ENCODE assay signal across 31 cellular contexts in the genomic region with DNA sequence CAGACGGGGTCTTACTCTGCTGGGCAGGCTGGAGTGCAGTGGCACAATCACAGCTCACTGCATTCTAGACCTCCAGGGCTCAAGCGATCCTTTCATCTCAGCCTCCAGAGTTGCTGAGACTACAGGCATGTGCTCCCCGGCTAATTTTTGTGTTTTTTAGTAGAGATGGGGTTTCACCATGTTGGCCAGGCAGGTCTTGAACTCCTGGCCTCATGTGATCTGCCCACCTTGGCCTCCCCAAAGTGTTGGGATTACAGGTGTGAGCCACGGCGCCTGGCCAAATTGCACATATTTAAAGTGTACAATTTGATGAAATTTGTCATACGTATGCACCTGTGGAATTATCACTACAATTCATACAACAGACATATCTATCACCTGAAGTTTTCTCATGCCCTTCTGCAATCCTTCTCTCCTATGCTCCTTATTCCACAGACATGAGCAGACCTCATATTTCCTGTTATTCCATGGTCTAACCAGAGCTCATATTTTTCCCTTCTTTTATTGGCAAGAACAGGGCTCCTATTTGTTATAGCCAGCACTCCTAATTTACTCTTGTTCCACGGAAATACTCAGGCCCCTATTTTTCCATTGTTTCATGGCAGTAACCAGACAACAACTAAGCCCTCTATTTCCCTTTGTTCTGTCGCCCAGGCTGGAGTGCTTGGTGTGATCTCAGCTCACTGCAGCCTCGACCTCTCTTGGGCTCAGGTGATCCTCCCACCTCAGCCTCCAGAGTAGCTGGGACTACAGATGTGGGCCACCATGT. TPM values are rescaled to one million over a fixed set of nuclear protein-coding genes. Genes with fewer than 3 reads are reported as not detected.
"Had no signal": no experiment of that assay in that cellular context is flagged by ENCODE, and none has a peak within 500 bp of the region (broad histone marks: within the 10 kb centered on the region; RNA-seq: fewer than 3 reads in every experiment).

No MANE protein-coding gene starts in this region.

- H3K27ac ChIP-seq: adrenal gland, breast epithelium, KMS-11, WERI-Rb-1 had no signal

- H3K4me3 Mint-ChIP-seq: activated CD4-positive, alpha-beta memory T cell treated with anti-CD3 and anti-CD28 coated beads, Interleukin-2, amount 10 ng/mL, durations not matched to agents 7 days and 5 days; activated naive CD4-positive, alpha-beta T cell treated with anti-CD3 and anti-CD28 coated beads for 36 hours; activated T-cell treated with anti-CD3 and anti-CD28 coated beads, Interleukin-2, amount 50 U/mL, for 24 hours; activated T-helper 1 cell treated with anti-CD3 and anti-CD28 coated beads, Interleukin-12 subunit alpha, Interleukin-12 subunit beta, Interleukin-2, Interleukin-4 antibody, amounts not matched to agents 30 ng/mL and 10 ng/mL and 1 ng/mL, durations not matched to agents 14 hours and 24 hours and 36 hours had no signal

- H3K9me3 Mint-ChIP-seq: activated CD4-positive, alpha-beta memory T cell treated with anti-CD3 and anti-CD28 coated beads, Interleukin-2, amount 10 ng/mL, durations not matched to agents 7 days and 5 days; activated naive CD4-positive, alpha-beta T cell treated with anti-CD3 and anti-CD28 coated beads for 36 hours; activated naive CD4-positive, alpha-beta T cell treated with anti-CD3 and anti-CD28 coated beads, Interleukin-2, amount 50 U/mL, for 72 hours; activated T-cell treated with anti-CD3 and anti-CD28 coated beads, Interleukin-2, amount 50 U/mL, for 24 hours; activated T-helper 1 cell treated with anti-CD3 and anti-CD28 coated beads, Interleukin-12 subunit alpha, Interleukin-12 subunit beta, Interleukin-2, Interleukin-4 antibody, amounts not matched to agents 30 ng/mL and 10 ng/mL and 1 ng/mL, durations not matched to agents 14 hours and 24 hours and 36 hours had no signal

- H3K27ac Mint-ChIP-seq: activated CD4-positive, alpha-beta memory T cell treated with anti-CD3 and anti-CD28 coated beads, Interleukin-2, amount 10 ng/mL, durations not matched to agents 7 days and 5 days; activated naive CD4-positive, alpha-beta T cell treated with anti-CD3 and anti-CD28 coated beads for 36 hours; activated T-cell treated with anti-CD3 and anti-CD28 coated beads, Interleukin-2, amount 50 U/mL, for 24 hours; activated T-helper 1 cell treated with anti-CD3 and anti-CD28 coated beads, Interleukin-12 subunit alpha, Interleukin-12 subunit beta, Interleukin-2, Interleukin-4 antibody, amounts not matched to agents 30 ng/mL and 10 ng/mL and 1 ng/mL, durations not matched to agents 14 hours and 24 hours and 36 hours had no signal

- H3K4me1 Mint-ChIP-seq: activated CD4-positive, alpha-beta memory T cell treated with anti-CD3 and anti-CD28 coated beads, Interleukin-2, amount 10 ng/mL, durations not matched to agents 7 days and 5 days had no signal

- DNase-seq: activated CD4-positive, alpha-beta memory T cell treated with anti-CD3 and anti-CD28 coated beads, Interleukin-2, amount 10 ng/mL, durations not matched to agents 7 days and 5 days; activated CD4-positive, alpha-beta T cell treated with anti-CD3 and anti-CD28 coated beads for 1 hour; activated CD4-positive, alpha-beta T cell treated with anti-CD3 and anti-CD28 coated beads for 48 hours; activated CD4-positive, CD25-positive, alpha-beta regulatory T cell; activated CD8-positive, alpha-beta memory T cell treated with anti-CD3 and anti-CD28 coated beads for 24 hours; activated gamma-delta T cell treated with Interleukin-2 at 50 U/mL for 16 hours; activated naive CD4-positive, alpha-beta T cell treated with anti-CD3 and anti-CD28 coated beads for 36 hours; activated T-cell treated with anti-CD3 and anti-CD28 coated beads, Interleukin-2, amount 50 U/mL, for 24 hours; NCI-H1105 treated with DMSO at 0.1 percent for 48 hours; NCI-H1436; NCI-H1694; NCI-H1930; NCI-H2081 treated with DMSO at 0.1 percent for 48 hours; NCI-H345; NCI-H524 treated with DMSO at 0.1 percent for 48 hours; NCI-H748 treated with DMSO at 0.1 percent for 48 hours; Right ventricle myocardium superior; SW 1271; T-helper 1 cell; T-helper 2 cell; T-helper 9 cell; WERI-Rb-1 had no signal

- H3K4me1 ChIP-seq: breast epithelium had no signal

- H3K4me3 ChIP-seq: adrenal gland, body of pancreas, breast epithelium had no signal

- H3K36me3 ChIP-seq: adrenal gland, breast epithelium, WERI-Rb-1 had no signal

- H3K9me3 ChIP-seq: adrenal gland, body of pancreas, breast epithelium had no signal

- H3K27me3 ChIP-seq: adrenal gland, body of pancreas, breast epithelium had no signal

- H3K36me3 Mint-ChIP-seq: activated naive CD4-positive, alpha-beta T cell treated with anti-CD3 and anti-CD28 coated beads, Interleukin-2, amount 50 U/mL, for 72 hours had no signal

- FAIRE-seq: astrocyte had no signal

- H3K9ac ChIP-seq: KMS-11 had no signal

- H3K4me2 ChIP-seq: KMS-11 had no signal

- H3K27me3 Mint-ChIP-seq: activated T-cell treated with anti-CD3 and anti-CD28 coated beads, Interleukin-2, amount 50 U/mL, for 24 hours had no signal

- ATAC-seq: activated naive CD4-positive, alpha-beta T cell treated with anti-CD3 and anti-CD28 coated beads, Interleukin-2, amount 50 U/mL, for 72 hours had no signal

RNA-seq across cellular contexts. Expression of gene CSTL1, which starts 2.2 kb away (rescaled TPM):
- total RNA-seq: activated CD4-positive, alpha-beta memory T cell treated with anti-CD3 and anti-CD28 coated beads, Interleukin-2, amount 10 ng/mL, durations not matched to agents 7 days and 5 days; activated naive CD4-positive, alpha-beta T cell treated with anti-CD3 and anti-CD28 coated beads for 36 hours; activated naive CD4-positive, alpha-beta T cell treated with anti-CD3 and anti-CD28 coated beads, Interleukin-2, amount 50 U/mL, for 72 hours; activated T-helper 1 cell treated with anti-CD3 and anti-CD28 coated beads, Interleukin-12 subunit alpha, Interleukin-12 subunit beta, Interleukin-2, Interleukin-4 antibody, amounts not matched to agents 30 ng/mL and 10 ng/mL and 1 ng/mL, durations not matched to agents 14 hours and 24 hours and 36 hours; adrenal gland; astrocyte; body of pancreas; breast epithelium; M059J; NCI-H460; Right ventricle myocardium superior had no signal
- polyA plus RNA-seq: adrenal gland had no signal

RNA-seq across cellular contexts. Expression of gene CST11, which starts 15.4 kb away (rescaled TPM):
- total RNA-seq: activated CD4-positive, alpha-beta memory T cell treated with anti-CD3 and anti-CD28 coated beads, Interleukin-2, amount 10 ng/mL, durations not matched to agents 7 days and 5 days; activated naive CD4-positive, alpha-beta T cell treated with anti-CD3 and anti-CD28 coated beads for 36 hours; activated naive CD4-positive, alpha-beta T cell treated with anti-CD3 and anti-CD28 coated beads, Interleukin-2, amount 50 U/mL, for 72 hours; activated T-helper 1 cell treated with anti-CD3 and anti-CD28 coated beads, Interleukin-12 subunit alpha, Interleukin-12 subunit beta, Interleukin-2, Interleukin-4 antibody, amounts not matched to agents 30 ng/mL and 10 ng/mL and 1 ng/mL, durations not matched to agents 14 hours and 24 hours and 36 hours; adrenal gland; astrocyte; body of pancreas; breast epithelium; M059J; NCI-H460; Right ventricle myocardium superior had no signal
- polyA plus RNA-seq: adrenal gland had no signal

RNA-seq across cellular contexts. Expression of gene CST8, which starts 53.6 kb away (rescaled TPM):
- total RNA-seq: activated CD4-positive, alpha-beta memory T cell treated with anti-CD3 and anti-CD28 coated beads, Interleukin-2, amount 10 ng/mL, durations not matched to agents 7 days and 5 days; activated naive CD4-positive, alpha-beta T cell treated with anti-CD3 and anti-CD28 coated beads for 36 hours; activated naive CD4-positive, alpha-beta T cell treated with anti-CD3 and anti-CD28 coated beads, Interleukin-2, amount 50 U/mL, for 72 hours; activated T-helper 1 cell treated with anti-CD3 and anti-CD28 coated beads, Interleukin-12 subunit alpha, Interleukin-12 subunit beta, Interleukin-2, Interleukin-4 antibody, amounts not matched to agents 30 ng/mL and 10 ng/mL and 1 ng/mL, durations not matched to agents 14 hours and 24 hours and 36 hours; adrenal gland; astrocyte; body of pancreas; breast epithelium; M059J; NCI-H460; Right ventricle myocardium superior had no signal
- polyA plus RNA-seq: adrenal gland had no signal
